In genomic region chr12:120335447-120335846, GRCh38 we compare ENCODE assay signal across 8 cellular contexts. TPM values are rescaled to one million over a fixed set of nuclear protein-coding genes. Genes with fewer than 3 reads are reported as not detected.
DNase-seq lines count a peak whose midpoint lies in the region; ATAC-seq and TF ChIP-seq lines count a peak whose summit lies in the region.
"Not testable (repeated sequence)": the region's sequence is repeated elsewhere in the genome, so short reads cannot be mapped to it uniquely, and the experiment has no call there.
"Had no signal": no experiment of that assay in that cellular context is flagged by ENCODE, and none has a peak within 500 bp of the region (broad histone marks: within the 10 kb centered on the region; RNA-seq: fewer than 3 reads in every experiment).

No MANE protein-coding gene starts in this region.

- ATAC-seq in RWPE2 (ENCODE audit: low read depth); activated T-cell treated with anti-CD3 and anti-CD28 coated beads, Interleukin-2, amount 50 U/mL, for 72 hours (replicated peaks in 1 of 2): not testable (repeated sequence)

- not testable (repeated sequence) for H3K4me1 ChIP-seq in RWPE2 (ENCODE audit: insufficient read depth, poor library complexity, severe bottlenecking); sigmoid colon

- H3K27ac ChIP-seq in RWPE2 (ENCODE audit: poor library complexity, severe bottlenecking); sigmoid colon: not testable (repeated sequence)

- not testable (repeated sequence) for TF ChIP-seq POLR2A in sigmoid colon (IDR thresholded peaks at IDR 0.05)

- peaks cover 11 to 18% of the 10 kb centered on the region in 2 donors for H3K9me3 Mint-ChIP-seq in activated T-cell treated with anti-CD3 and anti-CD28 coated beads, Interleukin-2, amount 50 U/mL, for 72 hours

- not testable (repeated sequence) for TF ChIP-seq EP300 in sigmoid colon (IDR thresholded peaks at IDR 0.05)

- intact Hi-C loops in sigmoid colon (cut with DNase I), result not testable (repeated sequence)

- not testable (repeated sequence) for H3K9me3 ChIP-seq in RWPE2 (ENCODE audit: severe bottlenecking); sigmoid colon

- 18 to 20% methylated on average over 12 of the region's 12 CpGs for whole genome bisulfite sequencing in sigmoid colon, 2 donors

- TF ChIP-seq CTCF in GM10266 (IDR thresholded peaks at IDR 0.05; ENCODE audit: control insufficient read depth, insufficient read depth, low read depth, missing control alignments) (peak; percentile 58), RWPE2 (IDR thresholded peaks at IDR 0.05; ENCODE audit: poor library complexity, severe bottlenecking) (peak; percentile 73), epithelial cell of proximal tubule (conservative IDR thresholded peaks at IDR 0.05; ENCODE audit: low read depth, low read length) (peak; percentile 67), sigmoid colon (IDR thresholded peaks at IDR 0.05) (peak; percentile 38 to 57 (median 47))

- H3K27ac Mint-ChIP-seq in activated T-cell treated with anti-CD3 and anti-CD28 coated beads, Interleukin-2, amount 50 U/mL, for 72 hours, result not testable (repeated sequence)

- H3K4me3 Mint-ChIP-seq in activated T-cell treated with anti-CD3 and anti-CD28 coated beads, Interleukin-2, amount 50 U/mL, for 72 hours, result not testable (repeated sequence)

- H3K36me3 Mint-ChIP-seq in activated T-cell treated with anti-CD3 and anti-CD28 coated beads, Interleukin-2, amount 50 U/mL, for 72 hours (ENCODE audit: insufficient read depth in 2 of 2), result peaks cover 12 to 20% of the 10 kb centered on the region in 2 donors

- not testable (repeated sequence) for H3K4me3 ChIP-seq in RWPE2 (ENCODE audit: severe bottlenecking); epithelial cell of proximal tubule (ENCODE audit: low read depth, low read length); sigmoid colon

- not testable (repeated sequence) for H3K27me3 Mint-ChIP-seq in activated T-cell treated with anti-CD3 and anti-CD28 coated beads, Interleukin-2, amount 50 U/mL, for 72 hours (ENCODE audit: low read depth)

- not testable (repeated sequence) for H3K36me3 ChIP-seq in RWPE2 (ENCODE audit: low read depth); sigmoid colon

- H3K27me3 ChIP-seq in RWPE2 (ENCODE audit: insufficient read depth, poor library complexity, severe bottlenecking); sigmoid colon: not testable (repeated sequence)

- peak; percentile 8 for DNase-seq in GM10266 (ENCODE audit: extremely low spot score)
- DNase-seq in NCI-H1105 treated with DMSO at 0.1 percent for 48 hours (lab: John Stamatoyannopoulos, UW), result peak; percentile 47
- DNase-seq in RWPE2 (ENCODE audit: low spot score); epithelial cell of proximal tubule (ENCODE audit: low read depth): not testable (repeated sequence)
- peak; percentile 50 to 52 for DNase-seq in activated T-cell treated with anti-CD3 and anti-CD28 coated beads, Interleukin-2, amount 50 U/mL, for 72 hours
- DNase-seq in left kidney (ENCODE audit: low read depth, low spot score), result peak; percentile 86
- DNase-seq in sigmoid colon, result peak; percentile 74

- not testable (repeated sequence) for H3K4me1 Mint-ChIP-seq in activated T-cell treated with anti-CD3 and anti-CD28 coated beads, Interleukin-2, amount 50 U/mL, for 72 hours (ENCODE audit: low read depth)

RNA-seq across cellular contexts. Expression of gene PLA2G1B, which starts 7.9 kb away (rescaled TPM):
- total RNA-seq in activated T-cell treated with anti-CD3 and anti-CD28 coated beads, Interleukin-2, amount 50 U/mL, for 72 hours, result not detected
- total RNA-seq in epithelial cell of proximal tubule (not detected in 2 replicates), sigmoid colon (not detected)
- polyA plus RNA-seq in sigmoid colon, result 1 to 10 TPM in 1 of 3 donors, not detected in 2; 7.8 TPM
- total RNA-seq: T-helper 17 cell had no signal

RNA-seq across cellular contexts. Expression of gene SIRT4, which starts 33.3 kb away (rescaled TPM):
- total RNA-seq in activated T-cell treated with anti-CD3 and anti-CD28 coated beads, Interleukin-2, amount 50 U/mL, for 72 hours, result 1 to 10 TPM; 4.2 to 4.9 TPM
- 0.35 and 1.2 TPM in 2 replicates for total RNA-seq in epithelial cell of proximal tubule
- 1 to 10 TPM; 2.8 to 3.6 (median 3.2) TPM for total RNA-seq in sigmoid colon
- polyA plus RNA-seq in sigmoid colon, result 1 to 10 TPM in 1 of 3 donors, under 1 TPM in 2; 0.69 to 1.2 (median 0.92) TPM

RNA-seq across cellular contexts. Expression of gene MSI1, which starts 33.5 kb away (rescaled TPM):
- total RNA-seq in activated T-cell treated with anti-CD3 and anti-CD28 coated beads, Interleukin-2, amount 50 U/mL, for 72 hours, result 1 to 10 TPM; 5.6 to 6.6 TPM
- 5.4 and 25.8 TPM in 2 replicates for total RNA-seq in epithelial cell of proximal tubule
- total RNA-seq in sigmoid colon, result under 1 TPM in 1 of 4 donors, not detected in 3; 0.66 TPM
- 1 to 10 TPM in 2 of 3 donors, under 1 TPM in 1; 0.60 to 1.2 (median 1.2) TPM for polyA plus RNA-seq in sigmoid colon
- total RNA-seq: T-helper 17 cell had no signal

RNA-seq across cellular contexts. Expression of gene RNU4-1, which starts 42.4 kb away (rescaled TPM):
- 1,000 to 10,000 TPM; 1,839 to 2,627 TPM for total RNA-seq in activated T-cell treated with anti-CD3 and anti-CD28 coated beads, Interleukin-2, amount 50 U/mL, for 72 hours
- under 0.01 TPM in 2 replicates for total RNA-seq in epithelial cell of proximal tubule
- under 1 TPM in 3 of 4 donors, not detected in 1; under 0.01 TPM for total RNA-seq in sigmoid colon
- polyA plus RNA-seq in sigmoid colon, result not detected

RNA-seq across cellular contexts. Expression of gene RNU4-2, which starts 43.7 kb away (rescaled TPM):
- 1,000 to 10,000 TPM; 3,117 to 4,201 TPM for total RNA-seq in activated T-cell treated with anti-CD3 and anti-CD28 coated beads, Interleukin-2, amount 50 U/mL, for 72 hours
- total RNA-seq in epithelial cell of proximal tubule (under 0.01 TPM in 2 replicates), sigmoid colon (under 1 TPM; under 0.01 TPM)
- polyA plus RNA-seq in sigmoid colon, result not detected
